Comparison of ENCODE assay signal across 1 cellular context in genomic region chr12:19382111-19382526, GRCh38.
TF ChIP-seq lines count a peak whose summit lies in the region.

No MANE protein-coding gene starts in this region.

TF ChIP-seq in SK-N-SH, 30 proteins besides CTCF, POLR2A, EP300 and RAD21 (continued from another document):
- TF ChIP-seq USF2 (IDR thresholded peaks at IDR 0.05; ENCODE audit: borderline replicate concordance, low read depth, low read length) (no peak), SMC3 (IDR thresholded peaks at IDR 0.05; ENCODE audit: low read depth, low read length) (no peak), FOXJ3 (CRISPR knock-in tag; IDR thresholded peaks at IDR 0.05) (no peak), NFIC (IDR thresholded peaks at IDR 0.05; ENCODE audit: borderline replicate concordance) (no peak)
